Comparison of ENCODE assay signal across 20 cellular contexts in the genomic region with DNA sequence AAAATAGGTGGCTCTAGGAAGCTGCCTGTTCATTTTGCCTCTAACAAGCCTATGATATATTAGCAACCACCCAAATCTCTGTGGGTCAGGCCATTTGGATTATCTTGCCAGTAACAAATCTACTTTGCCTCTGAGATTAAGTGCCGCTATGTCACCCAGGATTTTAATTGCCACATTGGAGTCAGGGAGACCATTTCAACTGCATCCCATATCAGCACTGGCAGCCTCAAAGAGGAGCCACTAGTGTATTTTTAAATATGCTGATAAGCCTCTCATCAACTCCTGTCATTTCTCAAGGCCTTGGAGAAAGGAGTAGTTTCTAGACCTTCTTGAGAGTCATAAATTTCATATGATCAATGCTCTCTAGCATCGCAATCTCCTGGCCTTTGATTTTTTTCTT. TPM values are rescaled to one million over a fixed set of nuclear protein-coding genes. Genes with fewer than 3 reads are reported as not detected.
"Had no signal": no experiment of that assay in that cellular context is flagged by ENCODE, and none has a peak within 500 bp of the region (broad histone marks: within the 10 kb centered on the region; RNA-seq: fewer than 3 reads in every experiment).

No MANE protein-coding gene starts in this region.

- ATAC-seq: psoas muscle; right cardiac atrium; right lobe of liver; stimulated activated effector memory CD8-positive, alpha-beta T cell treated with anti-CD3 and anti-CD28 coated beads, Interleukin-12 subunit alpha, Interleukin-12 subunit beta, amount 100 ng/mL, for 72 hours; stimulated activated naive B cell treated with anti-CD40 and anti-IgM and Interleukin-4, amounts not matched to agents 10 μg/mL and 1 μg/mL and 100 μg/mL, for 72 hours had no signal

- DNase-seq: occipital lobe; ovary; posterior cingulate gyrus; psoas muscle; right cardiac atrium; right lobe of liver; sigmoid colon; small intestine; stimulated activated CD4-positive, alpha-beta T cell treated with anti-CD3 and anti-CD28 coated beads, Interleukin-15, amount 100 ng/mL, for 24 hours; stimulated activated CD4-positive, alpha-beta T cell treated with anti-CD3 and anti-CD28 coated beads, Interleukin-2, amount 100 ng/mL, for 24 hours; stimulated activated CD4-positive, alpha-beta T cell treated with anti-CD3 and anti-CD28 coated beads, Interleukin-2, amount 100 ng/mL, for 48 hours; stimulated activated CD4-positive, alpha-beta T cell treated with anti-CD3 and anti-CD28 coated beads, Interleukin-4, amount 100 ng/mL, for 24 hours; stimulated activated naive B cell treated with anti-CD40 and anti-IgM and Interleukin-4, amounts not matched to agents 10 μg/mL and 1 μg/mL and 100 μg/mL, for 72 hours; stimulated activated naive CD4-positive, alpha-beta T cell treated with Interleukin-2 at 50 U/mL for 16 hours; stomach; thyroid gland; trophoblast cell; upper lobe of left lung had no signal

RNA-seq across cellular contexts. Expression of a gene that starts 12.1 kb away (rescaled TPM):
- total RNA-seq: osteoblast, right lobe of liver, thyroid gland had no signal
